In genomic region chr2:46053502-46054094, GRCh38 we compare ENCODE assay signal across 14 cellular contexts.
DNase-seq lines count a peak whose midpoint lies in the region; ATAC-seq lines count a peak whose summit lies in the region.
"Had no signal": no experiment of that assay in that cellular context is flagged by ENCODE, and none has a peak within 500 bp of the region (broad histone marks: within the 10 kb centered on the region; RNA-seq: fewer than 3 reads in every experiment).

No MANE protein-coding gene starts in this region.

- H3K4me3 Mint-ChIP-seq in activated T-cell treated with anti-CD3 and anti-CD28 coated beads, Interleukin-2, amount 50 U/mL, for 72 hours: peak overlapping the region in 1 of 2 donors; percentile 2
- H3K4me3 Mint-ChIP-seq in activated T-helper 17 cell treated with anti-CD3 and anti-CD28 coated beads, Interleukin-2, amount 50 U/mL, for 72 hours: no peak overlapping the region
- no peak overlapping the region for H3K4me3 Mint-ChIP-seq in stimulated activated effector memory CD8-positive, alpha-beta T cell treated with anti-CD3 and anti-CD28 coated beads, Interleukin-12 subunit alpha, Interleukin-12 subunit beta, amount 100 ng/mL, for 72 hours
- H3K4me3 Mint-ChIP-seq: CD4-positive, alpha-beta memory T cell had no signal

- peaks cover 4 to 6% of the 10 kb centered on the region in 2 donors for H3K9me3 Mint-ChIP-seq in activated T-cell treated with anti-CD3 and anti-CD28 coated beads, Interleukin-2, amount 50 U/mL, for 72 hours
- no peaks in the 10 kb centered on the region for H3K9me3 Mint-ChIP-seq in activated T-helper 17 cell treated with anti-CD3 and anti-CD28 coated beads, Interleukin-2, amount 50 U/mL, for 72 hours
- no peaks in the 10 kb centered on the region for H3K9me3 Mint-ChIP-seq in stimulated activated effector memory CD8-positive, alpha-beta T cell treated with anti-CD3 and anti-CD28 coated beads, Interleukin-12 subunit alpha, Interleukin-12 subunit beta, amount 100 ng/mL, for 72 hours

- H3K36me3 Mint-ChIP-seq in activated T-cell treated with anti-CD3 and anti-CD28 coated beads, Interleukin-2, amount 50 U/mL, for 72 hours (ENCODE audit: insufficient read depth in 2 of 2): peaks cover 2 to 10% of the 10 kb centered on the region in 2 donors
- no peaks in the 10 kb centered on the region for H3K36me3 Mint-ChIP-seq in activated T-helper 17 cell treated with anti-CD3 and anti-CD28 coated beads, Interleukin-2, amount 50 U/mL, for 72 hours (ENCODE audit: low read depth)
- no peaks in the 10 kb centered on the region for H3K36me3 Mint-ChIP-seq in stimulated activated effector memory CD8-positive, alpha-beta T cell treated with anti-CD3 and anti-CD28 coated beads, Interleukin-12 subunit alpha, Interleukin-12 subunit beta, amount 100 ng/mL, for 72 hours

- no peak for DNase-seq in activated T-cell treated with anti-CD3 and anti-CD28 coated beads, Interleukin-2, amount 50 U/mL, for 72 hours
- no peak for DNase-seq in activated T-cell treated with anti-CD3 and anti-CD28 coated beads, Interleukin-2, amount 50 U/mL, for 1 hour
- DNase-seq in HT1080 (ENCODE audit: low read depth) (peak; percentile 7), SHP77 (lab: John Stamatoyannopoulos, UW) (no peak)
- no peak for DNase-seq in stimulated activated effector memory CD8-positive, alpha-beta T cell treated with anti-CD3 and anti-CD28 coated beads, Interleukin-12 subunit alpha, Interleukin-12 subunit beta, amount 100 ng/mL, for 72 hours (ENCODE audit: low spot score in 2 of 2)
- DNase-seq: ACHN; CD4-positive, alpha-beta memory T cell; NCI-H1048; NCI-H2107; NCI-H345; NCI-H526 treated with DMSO at 0.1 percent for 48 hours; NK-92 treated with Interleukin-12 subunit alpha and Interleukin-12 subunit beta, amount 100 ng/mL, for 24 hours had no signal

- no peaks in the 10 kb centered on the region for H3K27me3 Mint-ChIP-seq in activated T-cell treated with anti-CD3 and anti-CD28 coated beads, Interleukin-2, amount 50 U/mL, for 72 hours (ENCODE audit: low read depth)
- no peaks in the 10 kb centered on the region for H3K27me3 Mint-ChIP-seq in activated T-helper 17 cell treated with anti-CD3 and anti-CD28 coated beads, Interleukin-2, amount 50 U/mL, for 72 hours
- H3K27me3 Mint-ChIP-seq: CD4-positive, alpha-beta memory T cell had no signal

- peaks cover 34% of the 10 kb centered on the region for H3K4me1 Mint-ChIP-seq in activated T-cell treated with anti-CD3 and anti-CD28 coated beads, Interleukin-2, amount 50 U/mL, for 72 hours (ENCODE audit: low read depth)
- H3K4me1 Mint-ChIP-seq in activated T-helper 17 cell treated with anti-CD3 and anti-CD28 coated beads, Interleukin-2, amount 50 U/mL, for 72 hours: peaks cover 15% of the 10 kb centered on the region
- peaks cover 40% of the 10 kb centered on the region for H3K4me1 Mint-ChIP-seq in stimulated activated effector memory CD8-positive, alpha-beta T cell treated with anti-CD3 and anti-CD28 coated beads, Interleukin-12 subunit alpha, Interleukin-12 subunit beta, amount 100 ng/mL, for 72 hours

- H3K27ac Mint-ChIP-seq in activated T-cell treated with anti-CD3 and anti-CD28 coated beads, Interleukin-2, amount 50 U/mL, for 72 hours: peak overlapping the region; percentile 56
- H3K27ac Mint-ChIP-seq in activated T-helper 17 cell treated with anti-CD3 and anti-CD28 coated beads, Interleukin-2, amount 50 U/mL, for 72 hours: peak overlapping the region; percentile 9
- no peak overlapping the region for H3K27ac Mint-ChIP-seq in stimulated activated effector memory CD8-positive, alpha-beta T cell treated with anti-CD3 and anti-CD28 coated beads, Interleukin-12 subunit alpha, Interleukin-12 subunit beta, amount 100 ng/mL, for 72 hours
- H3K27ac Mint-ChIP-seq: CD4-positive, alpha-beta memory T cell had no signal

- ATAC-seq in activated T-cell treated with anti-CD3 and anti-CD28 coated beads, Interleukin-2, amount 50 U/mL, for 72 hours (replicated peaks in 1 of 2): peak; percentile 57 to 69
- ATAC-seq in activated T-helper 17 cell treated with anti-CD3 and anti-CD28 coated beads, Interleukin-2, amount 50 U/mL, for 72 hours (replicated peaks): peak; percentile 62
- peak; percentile 71 for ATAC-seq in stimulated activated effector memory CD8-positive, alpha-beta T cell treated with anti-CD3 and anti-CD28 coated beads, Interleukin-12 subunit alpha, Interleukin-12 subunit beta, amount 100 ng/mL, for 72 hours
- no peak for ATAC-seq in GM18502 (IDR thresholded peaks at IDR 0.05; ENCODE audit: poor library complexity, unreplicated experiment)
